In the genomic region with DNA sequence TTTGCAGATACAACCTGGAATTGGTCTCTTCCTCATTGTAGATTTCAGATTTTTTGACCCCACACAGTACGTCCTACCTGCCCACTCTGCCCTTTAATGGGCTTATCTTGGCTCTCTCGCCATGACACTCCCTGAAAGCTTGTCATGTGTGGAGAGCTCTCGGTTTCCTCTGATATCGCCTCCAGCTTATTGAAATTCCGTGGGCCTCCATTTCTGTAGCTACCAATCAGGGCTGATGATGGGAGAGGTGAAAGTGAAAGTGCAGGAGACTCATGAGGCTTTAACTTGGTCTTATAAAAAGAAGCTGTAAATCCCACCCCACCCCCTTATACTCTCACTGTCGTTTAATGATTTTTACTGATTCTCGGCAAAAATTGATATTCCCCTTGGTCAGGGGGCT, we compare ENCODE assay signal across 19 cellular contexts. TPM values are rescaled to one million over a fixed set of nuclear protein-coding genes. Genes with fewer than 3 reads are reported as not detected.
DNase-seq lines count a peak whose midpoint lies in the region; ATAC-seq and TF ChIP-seq lines count a peak whose summit lies in the region.
"Had no signal": no experiment of that assay in that cellular context is flagged by ENCODE, and none has a peak within 500 bp of the region (broad histone marks: within the 10 kb centered on the region; RNA-seq: fewer than 3 reads in every experiment).

No MANE protein-coding gene starts in this region.

- TF ChIP-seq CTCF in KMS-11 (conservative IDR thresholded peaks at IDR 0.05; ENCODE audit: low read depth, low read length) (no peak), prostate gland (IDR thresholded peaks at IDR 0.05) (no peak)

- peak overlapping the region in 7 of 8 donors; percentile 18 to 81 (median 69) for H3K4me3 Mint-ChIP-seq in CD4-positive, alpha-beta memory T cell
- H3K4me3 Mint-ChIP-seq in activated naive CD4-positive, alpha-beta T cell treated with anti-CD3 and anti-CD28 coated beads, Interleukin-2, amount 10 ng/mL, durations not matched to agents 7 days and 5 days: peak overlapping the region; percentile 59
- H3K4me3 Mint-ChIP-seq: activated CD4-positive, alpha-beta T cell treated with anti-CD3 and anti-CD28 coated beads, Interleukin-2, amount 10 ng/mL, durations not matched to agents 7 days and 5 days had no signal

- peak overlapping the region in 6 of 7 donors; percentile 37 to 84 (median 80) for H3K27ac Mint-ChIP-seq in CD4-positive, alpha-beta memory T cell
- H3K27ac Mint-ChIP-seq in activated naive CD4-positive, alpha-beta T cell treated with anti-CD3 and anti-CD28 coated beads, Interleukin-2, amount 10 ng/mL, durations not matched to agents 7 days and 5 days: peak overlapping the region; percentile 81

- intact Hi-C loops in CD4-positive, alpha-beta memory T cell (cut with micrococcal nuclease): no loop called here
- intact Hi-C loops in prostate gland (cut with DNase I): no loop called here

- no peaks in the 10 kb centered on the region for H3K36me3 Mint-ChIP-seq in CD4-positive, alpha-beta memory T cell
- H3K36me3 Mint-ChIP-seq in activated naive CD4-positive, alpha-beta T cell treated with anti-CD3 and anti-CD28 coated beads, Interleukin-2, amount 10 ng/mL, durations not matched to agents 7 days and 5 days: peaks cover 2% of the 10 kb centered on the region

- no peak for TF ChIP-seq POLR2A in prostate gland (IDR thresholded peaks at IDR 0.05)

- no peaks in the 10 kb centered on the region for H3K9me3 Mint-ChIP-seq in CD4-positive, alpha-beta memory T cell
- no peaks in the 10 kb centered on the region for H3K9me3 Mint-ChIP-seq in activated naive CD4-positive, alpha-beta T cell treated with anti-CD3 and anti-CD28 coated beads, Interleukin-2, amount 10 ng/mL, durations not matched to agents 7 days and 5 days

- no peak overlapping the region for H3K9ac ChIP-seq in KMS-11

- peak in 1 of 5 donors; percentile 10 for DNase-seq in CD4-positive, alpha-beta memory T cell
- peak; percentile 58 for DNase-seq in activated naive CD4-positive, alpha-beta T cell treated with anti-CD3 and anti-CD28 coated beads, Interleukin-2, amount 10 ng/mL, durations not matched to agents 7 days and 5 days
- DNase-seq in lung microvascular endothelial cell (ENCODE audit: low read depth in 2 of 2) (peak; percentile 16 to 49), putamen (ENCODE audit: low spot score) (no peak), AG20443 (ENCODE audit: low spot score) (no peak), prostate gland (ENCODE audit: low spot score) (no peak)
- DNase-seq: activated CD4-positive, alpha-beta T cell treated with anti-CD3 and anti-CD28 coated beads, Interleukin-2, amount 10 ng/mL, durations not matched to agents 7 days and 5 days; anterior cingulate cortex; dorsolateral prefrontal cortex; GF-D8; kidney glomerular epithelial cell; NCI-H2107; substantia nigra had no signal

- no peak for ATAC-seq in GM21515 (IDR thresholded peaks at IDR 0.05; ENCODE audit: unreplicated experiment)
- ATAC-seq: sciatic nerve had no signal

- no peaks in the 10 kb centered on the region for H3K79me2 ChIP-seq in KMS-11 (ENCODE audit: insufficient read depth, low read depth)

- peaks cover 3 to 10% of the 10 kb centered on the region in 2 donors for H3K27me3 Mint-ChIP-seq in CD4-positive, alpha-beta memory T cell
- peaks cover 45% of the 10 kb centered on the region for H3K27me3 Mint-ChIP-seq in activated naive CD4-positive, alpha-beta T cell treated with anti-CD3 and anti-CD28 coated beads, Interleukin-2, amount 10 ng/mL, durations not matched to agents 7 days and 5 days

- no peak overlapping the region for H3K27ac ChIP-seq in CD4-positive, alpha-beta memory T cell (ENCODE audit: low read depth, low read length)
- H3K27ac ChIP-seq in KMS-11 (no peak overlapping the region), prostate gland (no peak overlapping the region)
- H3K27ac ChIP-seq: C4-2B, dorsolateral prefrontal cortex had no signal

- peak overlapping the region; percentile 14 for H3K4me2 ChIP-seq in KMS-11

- peaks cover 14 to 31% (median 16%) of the 10 kb centered on the region in 4 donors for H3K4me1 Mint-ChIP-seq in CD4-positive, alpha-beta memory T cell
- H3K4me1 Mint-ChIP-seq in activated naive CD4-positive, alpha-beta T cell treated with anti-CD3 and anti-CD28 coated beads, Interleukin-2, amount 10 ng/mL, durations not matched to agents 7 days and 5 days: peaks cover 64% of the 10 kb centered on the region

- peaks cover 21% of the 10 kb centered on the region for H3K4me1 ChIP-seq in CD4-positive, alpha-beta memory T cell (ENCODE audit: insufficient read depth, low read length)
- H3K4me1 ChIP-seq in KMS-11 (ENCODE audit: low read depth, poor library complexity, severe bottlenecking) (peaks cover 60% of the 10 kb centered on the region), prostate gland (replicated peaks) (no peaks in the 10 kb centered on the region)

- POLR2A ChIA-PET in CD4-positive, alpha-beta memory T cell (lab: Charles Lee; ENCODE audit: partially characterized antibody): interaction anchor here (0.9 to 1.4 kb wide), 4 partner anchors 9 to 85 kb away, joined by 3 to 6 read pairs (median 3); no protein-coding TSS in a partner anchor

- H3K27me3 ChIP-seq in CD4-positive, alpha-beta memory T cell (ENCODE audit: insufficient read depth, low read length): no peaks in the 10 kb centered on the region
- no peaks in the 10 kb centered on the region; the same call in 1 of the 2 replicates for H3K27me3 ChIP-seq in KMS-11 (ENCODE audit: insufficient read depth, low read depth)
- no peaks in the 10 kb centered on the region for H3K27me3 ChIP-seq in prostate gland (replicated peaks; ENCODE audit: insufficient read depth)

- no peaks in the 10 kb centered on the region for H4K20me1 ChIP-seq in KMS-11 (ENCODE audit: insufficient read depth)

- no peak overlapping the region for H2AFZ ChIP-seq in KMS-11 (ENCODE audit: low read depth)

- no peaks in the 10 kb centered on the region for H3K36me3 ChIP-seq in CD4-positive, alpha-beta memory T cell (ENCODE audit: insufficient read depth, low read length)
- H3K36me3 ChIP-seq in KMS-11 (ENCODE audit: insufficient read depth) (no peaks in the 10 kb centered on the region), prostate gland (no peaks in the 10 kb centered on the region)

- WGBS in prostate gland: 81% methylated on average over 7 of the region's 7 CpGs

- no peak overlapping the region for H3K4me3 ChIP-seq in CD4-positive, alpha-beta memory T cell (ENCODE audit: low read length in 2 of 2)
- H3K4me3 ChIP-seq in KMS-11 (IDR thresholded peaks at IDR 0.05; ENCODE audit: insufficient read depth, low read depth, low read length): no peak overlapping the region
- H3K4me3 ChIP-seq in prostate gland: no peak overlapping the region
- H3K4me3 ChIP-seq: dorsolateral prefrontal cortex had no signal

- no peaks in the 10 kb centered on the region for H3K9me3 ChIP-seq in CD4-positive, alpha-beta memory T cell (ENCODE audit: control insufficient read depth in 1 of 2, low read length in 2 of 2)
- H3K9me3 ChIP-seq in prostate gland: no peaks in the 10 kb centered on the region

- CTCF ChIA-PET in CD4-positive, alpha-beta memory T cell (lab: Charles Lee; ENCODE audit: partially characterized antibody): interaction anchor here (0.8 to 1.7 kb wide), 6 partner anchors 15 to 177 kb away, joined by 3 to 10 read pairs (median 3); partner anchors contain the start of gene HOXB5
- CTCF ChIA-PET in activated naive CD4-positive, alpha-beta T cell treated with anti-CD3 and anti-CD28 coated beads, Interleukin-2, amount 10 ng/mL, durations not matched to agents 7 days and 5 days (lab: Charles Lee): interaction anchor here (1.3 to 1.5 kb wide), 3 partner anchors 10 to 21 kb away, joined by 3 to 5 read pairs (median 4); no protein-coding TSS in a partner anchor

RNA-seq across cellular contexts. Expression of gene HOXB1, which starts 17.7 kb away (rescaled TPM):
- not detected for total RNA-seq in CD4-positive, alpha-beta memory T cell
- polyA plus RNA-seq in CD4-positive, alpha-beta memory T cell: not detected
- total RNA-seq in lung microvascular endothelial cell (not detected in 2 replicates), prostate gland (not detected)
- total RNA-seq: activated CD4-positive, alpha-beta T cell treated with anti-CD3 and anti-CD28 coated beads, Interleukin-2, amount 10 ng/mL, durations not matched to agents 7 days and 5 days; dorsolateral prefrontal cortex; glomerular endothelial cell; sciatic nerve had no signal
- polyA plus RNA-seq: neural cell had no signal

RNA-seq across cellular contexts. Expression of gene HOXB2, which starts 31.8 kb away (rescaled TPM):
- 10 to 100 TPM; 34.4 to 39.2 TPM for total RNA-seq in CD4-positive, alpha-beta memory T cell
- 10 to 100 TPM; 12.7 to 36.5 TPM for polyA plus RNA-seq in CD4-positive, alpha-beta memory T cell
- total RNA-seq in lung microvascular endothelial cell (0.20 and 0.22 TPM in 2 replicates), prostate gland (1 to 10 TPM; 4.1 to 9.5 TPM)
- polyA plus RNA-seq: neural cell had no signal

Comparison
In these comparisons a context has a peak if more than half of its experiments do, and no peak if none do; other contexts are left out.
1. DNase-seq: peak in activated naive CD4-positive, alpha-beta T cell treated with anti-CD3 and anti-CD28 coated beads, Interleukin-2, amount 10 ng/mL, durations not matched to agents 7 days and 5 days (single experiment) and lung microvascular endothelial cell (2 of 2); none in putamen (single experiment), AG20443 (single experiment) and prostate gland (single experiment).